Comparison of ENCODE assay signal across 8 cellular contexts in genomic region chr5:151740336-151740942, GRCh38. TPM values are rescaled to one million over a fixed set of nuclear protein-coding genes. Genes with fewer than 3 reads are reported as not detected.
DNase-seq lines count a peak whose midpoint lies in the region; ATAC-seq and TF ChIP-seq lines count a peak whose summit lies in the region.

No MANE protein-coding gene starts in this region.

- peaks cover 8% of the 10 kb centered on the region for H3K4me1 ChIP-seq in BE2C
- peaks cover 23% of the 10 kb centered on the region for H3K4me1 ChIP-seq in OCI-LY3 (ENCODE audit: low read length)
- H3K4me1 ChIP-seq in transverse colon: peaks cover 3 to 25% (median 10%) of the 10 kb centered on the region in 4 donors

- H3K27ac Mint-ChIP-seq in activated T-helper 17 cell treated with anti-CD3 and anti-CD28 coated beads, Interleukin-2, amount 50 U/mL, for 72 hours: no peak overlapping the region
- H3K27ac Mint-ChIP-seq in nephron progenitor cell: peak overlapping the region; percentile 51

- peak; percentile 56 for DNase-seq in BE2C
- DNase-seq in fibroblast of pulmonary artery (ENCODE audit: low read depth): peak; percentile 96
- peak; percentile 62 for DNase-seq in nephron progenitor cell
- DNase-seq in transverse colon: peak; percentile 40

- peak overlapping the region; percentile 25; the same call in 1 of the 2 replicates for H3K4me3 ChIP-seq in BE2C (ENCODE audit: low read depth, low read length)
- no peak overlapping the region for H3K4me3 ChIP-seq in OCI-LY3 (ENCODE audit: low read length)
- no peak overlapping the region for H3K4me3 ChIP-seq in fibroblast of pulmonary artery (replicated peaks; ENCODE audit: low read depth, low read length)
- no peak overlapping the region for H3K4me3 ChIP-seq in transverse colon

- H3K27me3 Mint-ChIP-seq in activated T-helper 17 cell treated with anti-CD3 and anti-CD28 coated beads, Interleukin-2, amount 50 U/mL, for 72 hours: no peaks in the 10 kb centered on the region
- no peaks in the 10 kb centered on the region for H3K27me3 Mint-ChIP-seq in nephron progenitor cell (ENCODE audit: low read depth, poor library complexity)

- H4K20me1 ChIP-seq in OCI-LY3 (ENCODE audit: insufficient read depth, low read length): no peaks in the 10 kb centered on the region

- H3K4me1 Mint-ChIP-seq in activated T-helper 17 cell treated with anti-CD3 and anti-CD28 coated beads, Interleukin-2, amount 50 U/mL, for 72 hours: peaks cover 16% of the 10 kb centered on the region
- H3K4me1 Mint-ChIP-seq in nephron progenitor cell: peaks cover 46% of the 10 kb centered on the region

- no peak overlapping the region for H3K9ac ChIP-seq in OCI-LY3 (ENCODE audit: low read length)

- in situ Hi-C loops in transverse colon (cut with MboI; ENCODE audit: low pct_ligation_motif_present in 1 of 4, low pct_unique_long_range_greater_than_20kb in 1 of 4, low sequenced_read_pairs in 3 of 4): loop anchor here in 3 of 4 donors (5.0 to 25.0 kb wide), 5 partner anchors 76 to 303 kb away; partner anchors contain the start of gene SLC36A1 (in 1 of the 3)

- H3K79me2 ChIP-seq in OCI-LY3 (ENCODE audit: low read length): no peaks in the 10 kb centered on the region

- H3K36me3 ChIP-seq in BE2C (peaks cover 4% of the 10 kb centered on the region; the same call in 1 of the 2 replicates), OCI-LY3 (replicated peaks; ENCODE audit: low read depth, low read length) (peaks cover 5% of the 10 kb centered on the region), transverse colon (no peaks in the 10 kb centered on the region)

- TF ChIP-seq EP300 in transverse colon (IDR thresholded peaks at IDR 0.05; ENCODE audit: low read depth): no peak

- intact Hi-C loops in transverse colon (cut with DNase I; ENCODE audit: low total_unique reads): loop anchor here (2.0 to 10.0 kb wide), 2 partner anchors 82 to 296 kb away; partner anchors contain the start of gene SLC36A1

- 30 to 60% methylated on average over 1 to 11 of the region's 11 CpGs for WGBS in transverse colon (ENCODE audit: low coverage in 1 of 2), 2 donors

- no peak for TF ChIP-seq POLR2A in transverse colon (IDR thresholded peaks at IDR 0.05)

- H3K4me2 ChIP-seq in OCI-LY3 (ENCODE audit: low read length): peak overlapping the region; percentile 43

- ATAC-seq in GM18873 (IDR thresholded peaks at IDR 0.05; ENCODE audit: low FRiP score, unreplicated experiment): peak; percentile 57
- peak; percentile 51 for ATAC-seq in HG03108 (IDR thresholded peaks at IDR 0.05; ENCODE audit: unreplicated experiment)
- ATAC-seq in activated T-helper 17 cell treated with anti-CD3 and anti-CD28 coated beads, Interleukin-2, amount 50 U/mL, for 72 hours (replicated peaks): peak; percentile 40

- peaks cover 43% of the 10 kb centered on the region for H3K36me3 Mint-ChIP-seq in activated T-helper 17 cell treated with anti-CD3 and anti-CD28 coated beads, Interleukin-2, amount 50 U/mL, for 72 hours (ENCODE audit: low read depth)
- H3K36me3 Mint-ChIP-seq in nephron progenitor cell (ENCODE audit: low read depth): peaks cover 11% of the 10 kb centered on the region

- no peaks in the 10 kb centered on the region for H3K9me3 Mint-ChIP-seq in activated T-helper 17 cell treated with anti-CD3 and anti-CD28 coated beads, Interleukin-2, amount 50 U/mL, for 72 hours
- H3K9me3 Mint-ChIP-seq in nephron progenitor cell: no peaks in the 10 kb centered on the region

- peak; percentile 85 for TF ChIP-seq CTCF in BE2C (IDR thresholded peaks at IDR 0.05; ENCODE audit: low read depth, low read length)
- peak; percentile 77 for TF ChIP-seq CTCF in OCI-LY3 (IDR thresholded peaks at IDR 0.05; ENCODE audit: low read depth, low read length)
- TF ChIP-seq CTCF in fibroblast of pulmonary artery (IDR thresholded peaks at IDR 0.05; ENCODE audit: low read length, missing control alignments): peak; percentile 83
- peak; percentile 92 for TF ChIP-seq CTCF in nephron progenitor cell (IDR thresholded peaks at IDR 0.05)
- peak; percentile 87 to 93 (median 91) for TF ChIP-seq CTCF in transverse colon (IDR thresholded peaks at IDR 0.05)

- H2AFZ ChIP-seq in OCI-LY3 (ENCODE audit: low read depth, low read length): no peak overlapping the region

- H3K9me3 ChIP-seq in BE2C: no peaks in the 10 kb centered on the region
- no peaks in the 10 kb centered on the region for H3K9me3 ChIP-seq in OCI-LY3 (ENCODE audit: insufficient read depth, low read length)
- H3K9me3 ChIP-seq in transverse colon: no peaks in the 10 kb centered on the region

- no peak overlapping the region for H3K4me3 Mint-ChIP-seq in activated T-helper 17 cell treated with anti-CD3 and anti-CD28 coated beads, Interleukin-2, amount 50 U/mL, for 72 hours
- H3K4me3 Mint-ChIP-seq in nephron progenitor cell: peak overlapping the region; percentile 19

- H3K27me3 ChIP-seq in BE2C: no peaks in the 10 kb centered on the region
- H3K27me3 ChIP-seq in OCI-LY3 (ENCODE audit: low read depth, low read length): no peaks in the 10 kb centered on the region
- no peaks in the 10 kb centered on the region for H3K27me3 ChIP-seq in transverse colon

- H3K27ac ChIP-seq in OCI-LY3 (ENCODE audit: low read length): no peak overlapping the region
- peak overlapping the region; percentile 52 to 74 (median 68) for H3K27ac ChIP-seq in transverse colon

RNA-seq across cellular contexts. Expression of gene ATOX1, which starts 18.0 kb away (rescaled TPM):
- polyA plus RNA-seq in BE2C (2012; ENCODE audit: insufficient read depth, insufficient read length, low read depth): 57.7 TPM
- 10 to 100 TPM; 41.8 to 87.8 TPM for total RNA-seq in activated T-helper 17 cell treated with anti-CD3 and anti-CD28 coated beads, Interleukin-2, amount 50 U/mL, for 72 hours
- 10 to 100 TPM in 2 of 4 donors, 1 to 10 TPM in 2; 5.0 to 81.1 (median 31.7) TPM for total RNA-seq in transverse colon

RNA-seq across cellular contexts. Expression of gene G3BP1, which starts 31.3 kb away (rescaled TPM):
- polyA plus RNA-seq in BE2C (2012; ENCODE audit: insufficient read depth, insufficient read length, low read depth): 163 TPM
- 100 to 1,000 TPM; 149 to 251 TPM for total RNA-seq in activated T-helper 17 cell treated with anti-CD3 and anti-CD28 coated beads, Interleukin-2, amount 50 U/mL, for 72 hours
- total RNA-seq in transverse colon: 10 to 100 TPM; 35.4 to 88.6 (median 66.7) TPM

RNA-seq across cellular contexts. Expression of gene SPARC, which starts 53.7 kb away (rescaled TPM):
- polyA plus RNA-seq in BE2C (2012; ENCODE audit: insufficient read depth, insufficient read length, low read depth): 221 TPM
- under 1 TPM in 1 of 2 donors, not detected in 1; 0.26 TPM for total RNA-seq in activated T-helper 17 cell treated with anti-CD3 and anti-CD28 coated beads, Interleukin-2, amount 50 U/mL, for 72 hours
- 100 to 1,000 TPM in 1 of 4 donors, 10 to 100 TPM in 3; 47.9 to 267 (median 85.1) TPM for total RNA-seq in transverse colon

Comparison
In these comparisons a context has a peak if more than half of its experiments do, and no peak if none do; other contexts are left out.
1. DNase-seq: peak in every context shown above with its lines; median percentile 96 in fibroblast of pulmonary artery; 62 in nephron progenitor cell; 56 in BE2C; 40 in transverse colon.
2. RNA of gene SPARC, which starts 53.7 kb away (total RNA-seq): 47.9 to 267 TPM in transverse colon; 0.26 TPM in activated T-helper 17 cell treated with anti-CD3 and anti-CD28 coated beads, Interleukin-2, amount 50 U/mL, for 72 hours; every median in the first group is over 10 times any median in the second.
3. Peak in every context shown above with its lines, with median percentiles within 50 percentile points of each other: CTCF ChIP-seq and ATAC-seq.